ENCODE assay signal across 1 cellular context in the genomic region with DNA sequence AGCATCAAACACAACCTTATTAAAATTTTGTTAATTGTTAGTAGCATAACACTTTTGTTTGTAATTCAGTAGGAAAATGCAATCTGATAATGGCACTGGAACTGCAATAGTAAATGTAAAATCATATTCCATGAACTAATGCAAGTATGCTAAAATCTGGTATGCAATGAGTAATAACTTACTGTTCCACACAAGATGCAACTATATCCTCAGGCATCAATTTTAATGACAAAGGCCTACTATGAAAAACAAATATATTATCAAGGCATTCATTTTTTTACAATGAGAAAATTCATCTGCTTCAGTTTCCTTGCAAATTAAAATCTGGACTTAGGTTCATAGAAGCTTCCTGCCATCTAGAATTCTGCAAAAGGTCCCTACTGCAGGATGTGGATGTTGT.
TF ChIP-seq lines count a peak whose summit lies in the region.

No MANE protein-coding gene starts in this region.

TF ChIP-seq in GM23338, 12 proteins besides CTCF, POLR2A, EP300 and RAD21 (continued from another document):
- TF ChIP-seq, protein P1, sequence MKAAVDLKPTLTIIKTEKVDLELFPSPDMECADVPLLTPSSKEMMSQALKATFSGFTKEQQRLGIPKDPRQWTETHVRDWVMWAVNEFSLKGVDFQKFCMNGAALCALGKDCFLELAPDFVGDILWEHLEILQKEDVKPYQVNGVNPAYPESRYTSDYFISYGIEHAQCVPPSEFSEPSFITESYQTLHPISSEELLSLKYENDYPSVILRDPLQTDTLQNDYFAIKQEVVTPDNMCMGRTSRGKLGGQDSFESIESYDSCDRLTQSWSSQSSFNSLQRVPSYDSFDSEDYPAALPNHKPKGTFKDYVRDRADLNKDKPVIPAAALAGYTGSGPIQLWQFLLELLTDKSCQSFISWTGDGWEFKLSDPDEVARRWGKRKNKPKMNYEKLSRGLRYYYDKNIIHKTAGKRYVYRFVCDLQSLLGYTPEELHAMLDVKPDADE (IDR thresholded peaks at IDR 0.05), result no peak
- no peak for TF ChIP-seq POLR2AphosphoS5 (IDR thresholded peaks at IDR 0.05; ENCODE audit: low read depth)
